9 cellular contexts compared by ENCODE assay signal in genomic region chr11:61158691-61159381, GRCh38. TPM values are rescaled to one million over a fixed set of nuclear protein-coding genes. Genes with fewer than 3 reads are reported as not detected.
DNase-seq lines count a peak whose midpoint lies in the region; ATAC-seq, FAIRE-seq and TF ChIP-seq lines count a peak whose summit lies in the region.
"Had no signal": no experiment of that assay in that cellular context is flagged by ENCODE, and none has a peak within 500 bp of the region (broad histone marks: within the 10 kb centered on the region; RNA-seq: fewer than 3 reads in every experiment).

No MANE protein-coding gene starts in this region.

- H3K27me3 Mint-ChIP-seq in HFFc6 (ENCODE audit: insufficient read depth) (peaks cover 5% of the 10 kb centered on the region), MCF 10A (ENCODE audit: insufficient read depth, unreplicated experiment) (no peaks in the 10 kb centered on the region)

- intact Hi-C loops in MCF 10A (cut with micrococcal nuclease), result no loop called here

- CTCF ChIA-PET in A549 (lab: Yijun Ruan, JAX) (interaction anchor here (1.1 to 2.3 kb wide), 3 partner anchors 29 to 328 kb away, joined by 4 to 6 read pairs (median 6); partner anchors contain the start of gene TMEM216), MCF 10A (lab: Yijun Ruan, JAX) (interaction anchor here (0.7 to 1.9 kb wide), 9 partner anchors 7 to 1371 kb away, joined by 3 to 5 read pairs (median 3); no protein-coding TSS in a partner anchor)

- H3K9ac ChIP-seq in muscle layer of colon (ENCODE audit: low read length), result peak overlapping the region; percentile 35

- DNase-seq in A549 (ENCODE audit: low read depth in 1 of 2, low spot score in 1 of 2) (no peak), HFFc6 (peak; percentile 42), MCF 10A (ENCODE audit: unreplicated experiment) (peak; percentile 50), HuH-7 (ENCODE audit: low spot score) (no peak), ecto neural progenitor cell (ENCODE audit: low spot score) (no peak)
- DNase-seq in stimulated activated CD4-positive, alpha-beta T cell treated with anti-CD3 and anti-CD28 coated beads, Interleukin-4, amount 100 ng/mL, for 24 hours, result no peak

- peak overlapping the region; percentile 41 for H3K4me2 ChIP-seq in A549

- H3K4me3 Mint-ChIP-seq in HFFc6, result peak overlapping the region; percentile 63
- H3K4me3 Mint-ChIP-seq in MCF 10A (ENCODE audit: unreplicated experiment), result peak overlapping the region; percentile 54

- POLR2A ChIA-PET in A549 (lab: Yijun Ruan, JAX), result interaction anchor here (0.7 kb wide), 1 partner anchor 245 kb away, joined by 4 read pairs; the partner anchor contains the start of gene TMEM109
- POLR2A ChIA-PET in MCF 10A (lab: Yijun Ruan, JAX), result interaction anchor here (0.7 to 5.2 kb wide), 6 partner anchors 29 to 316 kb away, joined by 3 to 43 read pairs (median 4); partner anchors contain the start of genes PRPF19 and TMEM109

- BruUV-seq in MCF 10A (replicated peaks; lab: Mats Ljungman, UMichigan), result no TSS peak

- H3K4me3 ChIP-seq in A549, result no peak overlapping the region
- no peak overlapping the region for H3K4me3 ChIP-seq in muscle layer of colon (ENCODE audit: low read depth in 1 of 2, low read length in 2 of 2)

- no peaks in the 10 kb centered on the region for H3K27me3 ChIP-seq in muscle layer of colon (ENCODE audit: control insufficient read depth in 1 of 2, insufficient read depth in 2 of 2, low read length in 2 of 2)

- no peaks in the 10 kb centered on the region for H3K36me3 ChIP-seq in muscle layer of colon (ENCODE audit: insufficient read depth, low read length)

- ATAC-seq in A549, result no peak
- ATAC-seq in HG02571 (IDR thresholded peaks at IDR 0.05; ENCODE audit: unreplicated experiment), result no peak

- H3K4me1 Mint-ChIP-seq in HFFc6 (ENCODE audit: low read depth), result peaks cover 52% of the 10 kb centered on the region
- peaks cover 34% of the 10 kb centered on the region for H3K4me1 Mint-ChIP-seq in MCF 10A (ENCODE audit: insufficient read depth, unreplicated experiment)

- H3K36me3 Mint-ChIP-seq in HFFc6 (ENCODE audit: low read depth) (peaks cover 28% of the 10 kb centered on the region), MCF 10A (ENCODE audit: insufficient read depth, unreplicated experiment) (peaks cover 11% of the 10 kb centered on the region)

- peak overlapping the region in 1 of 2 experiments; percentile 7; a peak in 3 of 6 replicates for H3K27ac ChIP-seq in A549
- H3K27ac ChIP-seq in muscle layer of colon (ENCODE audit: low read depth, low read length), result peak overlapping the region; percentile 81

- H3K27ac Mint-ChIP-seq in HFFc6, result peak overlapping the region; percentile 34
- peak overlapping the region; percentile 96 for H3K27ac Mint-ChIP-seq in MCF 10A (ENCODE audit: low read depth, unreplicated experiment)

- 41% methylated on average over 3 of the region's 3 CpGs for WGBS in A549 (ENCODE audit: missing lambda C conversion rate)

- TF ChIP-seq POLR2A in A549 (IDR thresholded peaks at IDR 0.05; ENCODE audit: low read length), result no peak

- peaks cover 24% of the 10 kb centered on the region for H3K9me3 ChIP-seq in A549
- no peaks in the 10 kb centered on the region for H3K9me3 ChIP-seq in muscle layer of colon (ENCODE audit: low read length)

- H3K4me1 ChIP-seq in A549, result peaks cover 25% of the 10 kb centered on the region
- H3K4me1 ChIP-seq in muscle layer of colon (ENCODE audit: insufficient read depth, low read length), result peaks cover 33% of the 10 kb centered on the region

- no peak for TF ChIP-seq RAD21 in A549 (conservative IDR thresholded peaks at IDR 0.05 in 1 of 2, IDR thresholded peaks at IDR 0.05 in 1 of 2)

- no peak for TF ChIP-seq CTCF in A549 (IDR thresholded peaks at IDR 0.05)
- TF ChIP-seq CTCF in HFFc6 (IDR thresholded peaks at IDR 0.05), result no peak
- no peak for TF ChIP-seq CTCF in MCF 10A (IDR thresholded peaks at IDR 0.05; ENCODE audit: unreplicated experiment)

- H3K9me3 Mint-ChIP-seq in HFFc6, result peaks cover 21% of the 10 kb centered on the region
- H3K9me3 Mint-ChIP-seq in MCF 10A (ENCODE audit: unreplicated experiment), result peaks cover 30% of the 10 kb centered on the region

- FAIRE-seq in A549 (lab: Jason Lieb, UNC), result no peak

- no peak for TF ChIP-seq EP300 in A549 (IDR thresholded peaks at IDR 0.05)

TF ChIP-seq in A549, 52 proteins besides CTCF, POLR2A, EP300 and RAD21:
- TF ChIP-seq TP53 (CRISPR knock-in tag; IDR thresholded peaks at IDR 0.05) (no peak), EHMT2 (IDR thresholded peaks at IDR 0.05; ENCODE audit: low read depth) (no peak), MAZ (IDR thresholded peaks at IDR 0.05; ENCODE audit: borderline replicate concordance, low read depth, low read length) (no peak), CBX8 (IDR thresholded peaks at IDR 0.05) (no peak), ESRRA (IDR thresholded peaks at IDR 0.05; ENCODE audit: borderline replicate concordance, low read length) (no peak), NFE2L2 (conservative IDR thresholded peaks at IDR 0.05; ENCODE audit: low read length) (no peak), RARB (CRISPR knock-in tag; IDR thresholded peaks at IDR 0.05) (no peak), ZSCAN20 (CRISPR knock-in tag; IDR thresholded peaks at IDR 0.05) (no peak), HOXA7 (CRISPR knock-in tag; IDR thresholded peaks at IDR 0.05) (no peak)
- TF ChIP-seq, protein P1, sequence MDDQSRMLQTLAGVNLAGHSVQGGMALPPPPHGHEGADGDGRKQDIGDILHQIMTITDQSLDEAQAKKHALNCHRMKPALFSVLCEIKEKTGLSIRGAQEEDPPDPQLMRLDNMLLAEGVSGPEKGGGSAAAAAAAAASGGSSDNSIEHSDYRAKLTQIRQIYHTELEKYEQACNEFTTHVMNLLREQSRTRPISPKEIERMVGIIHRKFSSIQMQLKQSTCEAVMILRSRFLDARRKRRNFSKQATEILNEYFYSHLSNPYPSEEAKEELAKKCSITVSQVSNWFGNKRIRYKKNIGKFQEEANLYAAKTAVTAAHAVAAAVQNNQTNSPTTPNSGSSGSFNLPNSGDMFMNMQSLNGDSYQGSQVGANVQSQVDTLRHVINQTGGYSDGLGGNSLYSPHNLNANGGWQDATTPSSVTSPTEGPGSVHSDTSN (IDR thresholded peaks at IDR 0.05), result no peak
- TF ChIP-seq, protein P2, sequence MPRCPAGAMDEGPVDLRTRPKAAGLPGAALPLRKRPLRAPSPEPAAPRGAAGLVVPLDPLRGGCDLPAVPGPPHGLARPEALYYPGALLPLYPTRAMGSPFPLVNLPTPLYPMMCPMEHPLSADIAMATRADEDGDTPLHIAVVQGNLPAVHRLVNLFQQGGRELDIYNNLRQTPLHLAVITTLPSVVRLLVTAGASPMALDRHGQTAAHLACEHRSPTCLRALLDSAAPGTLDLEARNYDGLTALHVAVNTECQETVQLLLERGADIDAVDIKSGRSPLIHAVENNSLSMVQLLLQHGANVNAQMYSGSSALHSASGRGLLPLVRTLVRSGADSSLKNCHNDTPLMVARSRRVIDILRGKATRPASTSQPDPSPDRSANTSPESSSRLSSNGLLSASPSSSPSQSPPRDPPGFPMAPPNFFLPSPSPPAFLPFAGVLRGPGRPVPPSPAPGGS (IDR thresholded peaks at IDR 0.05), result no peak
- TF ChIP-seq, protein P3, sequence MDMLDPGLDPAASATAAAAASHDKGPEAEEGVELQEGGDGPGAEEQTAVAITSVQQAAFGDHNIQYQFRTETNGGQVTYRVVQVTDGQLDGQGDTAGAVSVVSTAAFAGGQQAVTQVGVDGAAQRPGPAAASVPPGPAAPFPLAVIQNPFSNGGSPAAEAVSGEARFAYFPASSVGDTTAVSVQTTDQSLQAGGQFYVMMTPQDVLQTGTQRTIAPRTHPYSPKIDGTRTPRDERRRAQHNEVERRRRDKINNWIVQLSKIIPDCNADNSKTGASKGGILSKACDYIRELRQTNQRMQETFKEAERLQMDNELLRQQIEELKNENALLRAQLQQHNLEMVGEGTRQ (IDR thresholded peaks at IDR 0.05), result no peak
- TF ChIP-seq, protein P4, sequence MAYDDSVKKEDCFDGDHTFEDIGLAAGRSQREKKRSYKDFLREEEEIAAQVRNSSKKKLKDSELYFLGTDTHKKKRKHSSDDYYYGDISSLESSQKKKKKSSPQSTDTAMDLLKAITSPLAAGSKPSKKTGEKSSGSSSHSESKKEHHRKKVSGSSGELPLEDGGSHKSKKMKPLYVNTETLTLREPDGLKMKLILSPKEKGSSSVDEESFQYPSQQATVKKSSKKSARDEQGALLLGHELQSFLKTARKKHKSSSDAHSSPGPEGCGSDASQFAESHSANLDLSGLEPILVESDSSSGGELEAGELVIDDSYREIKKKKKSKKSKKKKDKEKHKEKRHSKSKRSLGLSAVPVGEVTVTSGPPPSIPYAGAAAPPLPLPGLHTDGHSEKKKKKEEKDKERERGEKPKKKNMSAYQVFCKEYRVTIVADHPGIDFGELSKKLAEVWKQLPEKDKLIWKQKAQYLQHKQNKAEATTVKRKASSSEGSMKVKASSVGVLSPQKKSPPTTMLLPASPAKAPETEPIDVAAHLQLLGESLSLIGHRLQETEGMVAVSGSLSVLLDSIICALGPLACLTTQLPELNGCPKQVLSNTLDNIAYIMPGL (CRISPR knock-in tag; IDR thresholded peaks at IDR 0.05; ENCODE audit: borderline replicate concordance), result no peak

RNA-seq across cellular contexts. Expression of gene VPS37C, which starts 2.4 kb away (rescaled TPM):
- polyA plus RNA-seq in A549 (2011; rRNA removed), result 9.3 and 11.3 TPM in 2 replicates
- 9.5 and 12.9 TPM in 2 replicates for polyA plus RNA-seq in A549 (2012; cell fraction: cytosol; rRNA removed)
- polyA plus RNA-seq in A549 (2012; cell fraction: nucleus; rRNA removed), result 22.1 and 23.6 TPM in 2 replicates
- 8.9 to 10.9 TPM (median 9.9 TPM) in 3 replicates for polyA plus RNA-seq in A549 (2017; fragmentation: RNase III; extraction: RNeasy Plus Mini Kit Qiagen cat#74134 plus additional on column Dnase treatment)
- polyA minus RNA-seq in A549 (2011; rRNA and poly(A)+ RNA removed), result 8.0 and 9.2 TPM in 2 replicates
- total RNA-seq in HFFc6 (2021; fragmentation: NEBNext Ultra II Directional; extraction: Animal tissue kit (Norgen Biotek cat#: 25700)), result 10 to 100 TPM; 14.6 to 17.0 (median 16.0) TPM
- total RNA-seq in MCF 10A (2022), result 20.5 and 23.3 TPM in 2 replicates

RNA-seq across cellular contexts. Expression of gene PGA3, which starts 44.5 kb away (rescaled TPM):
- polyA plus RNA-seq in A549 (2011; rRNA removed), result not detected in 2 replicates
- polyA plus RNA-seq in A549 (2012; cell fraction: cytosol; rRNA removed), result not detected in 2 replicates
- not detected in 2 replicates for polyA plus RNA-seq in A549 (2012; cell fraction: nucleus; rRNA removed)
- not detected in 3 replicates for polyA plus RNA-seq in A549 (2017; fragmentation: RNase III; extraction: RNeasy Plus Mini Kit Qiagen cat#74134 plus additional on column Dnase treatment)
- not detected in 2 replicates for polyA minus RNA-seq in A549 (2011; rRNA and poly(A)+ RNA removed)
- total RNA-seq in HFFc6 (2021; fragmentation: NEBNext Ultra II Directional; extraction: Animal tissue kit (Norgen Biotek cat#: 25700)), result under 1 TPM in 5 of 6 experiments, not detected in 1; 0.21 to 0.37 (median 0.24) TPM
- not detected in 2 replicates for total RNA-seq in MCF 10A (2022)

RNA-seq across cellular contexts. Expression of gene CD5, which starts 56.5 kb away (rescaled TPM):
- polyA plus RNA-seq in A549 (2011; rRNA removed) (0.04 TPM in 1 of 2 replicates, not detected in the other), A549 (2017; fragmentation: RNase III; extraction: RNeasy Plus Mini Kit Qiagen cat#74134 plus additional on column Dnase treatment) (not detected in 3 replicates)
- not detected in 2 replicates for polyA plus RNA-seq in A549 (2012; cell fraction: cytosol; rRNA removed)
- not detected in 2 replicates for polyA plus RNA-seq in A549 (2012; cell fraction: nucleus; rRNA removed)
- polyA minus RNA-seq in A549 (2011; rRNA and poly(A)+ RNA removed), result not detected in 2 replicates
- total RNA-seq in HFFc6 (2021; fragmentation: NEBNext Ultra II Directional; extraction: Animal tissue kit (Norgen Biotek cat#: 25700)), result not detected
- total RNA-seq in MCF 10A (2022), result not detected in 2 replicates
- total RNA-seq: cerebellum had no signal

Comparison
In these comparisons a context has a peak if more than half of its experiments do, and no peak if none do; other contexts are left out.
1. DNase-seq: peak in HFFc6 (single experiment) and MCF 10A (single experiment); none in A549 (0 of 2), HuH-7 (single experiment), stimulated activated CD4-positive, alpha-beta T cell treated with anti-CD3 and anti-CD28 coated beads, Interleukin-4, amount 100 ng/mL, for 24 hours (single experiment) and ecto neural progenitor cell (single experiment).